ENCODE assay signal across 10 cellular contexts in the genomic region with DNA sequence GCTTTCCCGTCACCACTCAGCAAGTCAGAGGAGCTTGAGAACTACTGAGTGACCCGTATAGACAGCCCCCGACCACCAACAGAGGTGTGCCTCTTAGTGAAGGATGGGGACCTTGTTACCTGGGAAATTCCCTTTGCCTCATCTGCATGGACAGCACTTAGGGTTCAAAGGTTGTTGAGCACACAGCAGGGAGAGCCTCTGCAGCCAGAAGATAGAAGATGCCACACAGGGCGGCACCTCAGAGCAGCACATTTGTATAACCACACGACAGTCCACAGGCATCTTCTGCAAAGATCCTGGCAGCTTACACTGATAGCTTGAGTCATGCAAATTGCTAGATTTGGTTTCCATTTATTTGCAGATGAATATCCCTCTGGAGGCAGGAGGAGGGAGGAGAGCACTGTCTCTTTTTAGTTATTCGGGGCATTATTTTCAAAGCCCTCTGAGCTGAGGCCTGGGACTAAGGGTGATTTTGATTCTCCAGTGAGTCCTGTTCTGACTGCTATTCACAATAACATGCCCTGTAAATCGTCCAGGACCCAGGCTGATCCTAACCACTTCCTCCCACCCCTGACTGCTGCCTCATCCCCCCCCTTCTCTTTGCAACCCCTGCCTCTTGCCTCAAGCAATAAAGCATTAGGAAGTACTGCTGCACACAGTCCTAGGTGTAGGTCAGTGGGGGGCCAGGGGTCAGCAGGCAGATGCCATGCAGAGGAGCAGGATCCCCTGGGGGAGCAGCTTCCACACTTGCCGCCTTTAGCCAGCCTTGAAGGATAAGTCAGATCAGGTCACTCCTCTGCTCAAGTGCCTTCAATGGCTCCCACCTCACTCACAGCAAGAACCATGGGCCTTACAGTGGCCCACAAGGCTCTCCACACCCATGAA. TPM values are rescaled to one million over a fixed set of nuclear protein-coding genes. Genes with fewer than 3 reads are reported as not detected.
DNase-seq lines count a peak whose midpoint lies in the region; TF ChIP-seq lines count a peak whose summit lies in the region.
"Had no signal": no experiment of that assay in that cellular context is flagged by ENCODE, and none has a peak within 500 bp of the region (broad histone marks: within the 10 kb centered on the region; RNA-seq: fewer than 3 reads in every experiment).

No MANE protein-coding gene starts in this region.

- in situ Hi-C loops in transverse colon (cut with MboI; ENCODE audit: low pct_ligation_motif_present in 1 of 4, low pct_unique_long_range_greater_than_20kb in 1 of 4, low sequenced_read_pairs in 3 of 4) = loop anchor here in 1 of 4 donors (25.0 kb wide), 1 partner anchor 565 kb away; no protein-coding TSS in a partner anchor

- H3K4me1 ChIP-seq in transverse colon = no peaks in the 10 kb centered on the region

- no peak for TF ChIP-seq POLR2A in transverse colon (IDR thresholded peaks at IDR 0.05)

- peak overlapping the region in 1 of 4 donors; percentile 8 for H3K27ac ChIP-seq in transverse colon
- H3K27ac ChIP-seq: C4-2B had no signal

- WGBS in transverse colon (ENCODE audit: low coverage in 1 of 2), 2 donors = 56 to 59% methylated on average over 5 to 8 of the region's 8 CpGs

- H3K9me3 ChIP-seq in transverse colon = no peaks in the 10 kb centered on the region

- TF ChIP-seq EP300 in transverse colon (IDR thresholded peaks at IDR 0.05; ENCODE audit: low read depth) = no peak

- no peaks in the 10 kb centered on the region for H3K36me3 ChIP-seq in transverse colon

- no peaks in the 10 kb centered on the region for H3K27me3 ChIP-seq in transverse colon

- intact Hi-C loops in transverse colon (cut with DNase I; ENCODE audit: low total_unique reads) = no loop called here

- no peak overlapping the region for H3K4me3 ChIP-seq in transverse colon
- H3K4me3 ChIP-seq: lung had no signal

- DNase-seq in activated CD8-positive, alpha-beta memory T cell treated with anti-CD3 and anti-CD28 coated beads for 4 hours (ENCODE audit: low read depth in 2 of 2) = peak; percentile 12
- DNase-seq in activated CD8-positive, alpha-beta memory T cell treated with anti-CD3 and anti-CD28 coated beads, Interleukin-2, amount 50 U/mL, for 4 hours = no peak
- peak; percentile 47 for DNase-seq in T follicular helper cell (ENCODE audit: low read depth)
- DNase-seq in effector CD8-positive, alpha-beta T cell (lab: John Stamatoyannopoulos, UW) = peak; percentile 11
- peak; percentile 27 for DNase-seq in transverse colon
- DNase-seq in DMS114 treated with DMSO at 0.1 percent for 48 hours (lab: John Stamatoyannopoulos, UW; ENCODE audit: unreplicated experiment) = no peak
- DNase-seq in NCI-H226 = no peak
- no peak for DNase-seq in middle frontal gyrus (ENCODE audit: extremely low spot score, low spot score)

- no peak for TF ChIP-seq CTCF in transverse colon (IDR thresholded peaks at IDR 0.05)

RNA-seq across cellular contexts. Expression of gene INMT, which starts 24.6 kb away (rescaled TPM):
- total RNA-seq in transverse colon = 10 to 100 TPM in 1 of 4 donors, 1 to 10 TPM in 3; 3.8 to 15.5 (median 8.7) TPM

RNA-seq across cellular contexts. Expression of gene MINDY4, which starts 43.9 kb away (rescaled TPM):
- 10 to 100 TPM in 1 of 4 donors, 1 to 10 TPM in 3; 4.6 to 14.1 (median 6.8) TPM for total RNA-seq in transverse colon

RNA-seq across cellular contexts. Expression of gene CRHR2, which starts 45.0 kb away (rescaled TPM):
- total RNA-seq in transverse colon = not detected

Comparison
In these comparisons a context has a peak if more than half of its experiments do, and no peak if none do; other contexts are left out.
1. DNase-seq: peak in activated CD8-positive, alpha-beta memory T cell treated with anti-CD3 and anti-CD28 coated beads for 4 hours (2 of 2), T follicular helper cell (single experiment), effector CD8-positive, alpha-beta T cell (single experiment) and transverse colon (single experiment); none in activated CD8-positive, alpha-beta memory T cell treated with anti-CD3 and anti-CD28 coated beads, Interleukin-2, amount 50 U/mL, for 4 hours (single experiment), DMS114 treated with DMSO at 0.1 percent for 48 hours (single experiment), NCI-H226 (single experiment) and middle frontal gyrus (single experiment).